Comparison of ENCODE assay signal across 28 cellular contexts in genomic region chr14:97532052-97532451, GRCh38.
"Had no signal": no experiment of that assay in that cellular context is flagged by ENCODE, and none has a peak within 500 bp of the region (broad histone marks: within the 10 kb centered on the region; RNA-seq: fewer than 3 reads in every experiment).

No MANE protein-coding gene starts in this region.

- H3K36me3 ChIP-seq: colonic mucosa, esophagus muscularis mucosa, esophagus squamous epithelium, gastrocnemius medialis, gastroesophageal sphincter, heart left ventricle, heart right ventricle had no signal

- H3K27ac ChIP-seq: colonic mucosa, coronary artery, dorsolateral prefrontal cortex, epithelial cell of prostate, esophagus muscularis mucosa, esophagus squamous epithelium, foreskin keratinocyte, gastrocnemius medialis, gastroesophageal sphincter, heart left ventricle, heart right ventricle had no signal

- DNase-seq: colonic mucosa; cortex of kidney; dermis blood vessel endothelial cell; dorsolateral prefrontal cortex; effector CD4-positive, alpha-beta T cell; effector CD8-positive, alpha-beta T cell; effector memory CD4-positive, alpha-beta T cell; effector memory CD8-positive, alpha-beta T cell; endodermal cell; erythroblast; esophagus squamous epithelium; foreskin fibroblast; foreskin keratinocyte; foreskin melanocyte; gastrocnemius medialis; glutamatergic neuron; head of caudate nucleus; heart left ventricle; heart right ventricle had no signal

- H3K27me3 ChIP-seq: colonic mucosa, gastrocnemius medialis had no signal

- H3K4me1 ChIP-seq: colonic mucosa, esophagus muscularis mucosa, esophagus squamous epithelium, foreskin keratinocyte, gastrocnemius medialis, gastroesophageal sphincter, heart left ventricle, heart right ventricle had no signal

- H3K9me3 ChIP-seq: colonic mucosa, esophagus squamous epithelium, gastrocnemius medialis, gastroesophageal sphincter, heart left ventricle, heart right ventricle had no signal

- FAIRE-seq: colon, endometrium, endothelial cell of umbilical vein, frontal cortex had no signal

- H3K4me3 ChIP-seq: colonic mucosa, coronary artery, dorsolateral prefrontal cortex, esophagus muscularis mucosa, esophagus squamous epithelium, gastrocnemius medialis, gastroesophageal sphincter, heart left ventricle, heart right ventricle had no signal

- ATAC-seq: effector memory CD8-positive, alpha-beta T cell; esophagus mucosa; foreskin keratinocyte; gastrocnemius medialis; gastroesophageal sphincter; heart left ventricle; heart right ventricle had no signal
